6 cellular contexts compared by ENCODE assay signal in the genomic region with DNA sequence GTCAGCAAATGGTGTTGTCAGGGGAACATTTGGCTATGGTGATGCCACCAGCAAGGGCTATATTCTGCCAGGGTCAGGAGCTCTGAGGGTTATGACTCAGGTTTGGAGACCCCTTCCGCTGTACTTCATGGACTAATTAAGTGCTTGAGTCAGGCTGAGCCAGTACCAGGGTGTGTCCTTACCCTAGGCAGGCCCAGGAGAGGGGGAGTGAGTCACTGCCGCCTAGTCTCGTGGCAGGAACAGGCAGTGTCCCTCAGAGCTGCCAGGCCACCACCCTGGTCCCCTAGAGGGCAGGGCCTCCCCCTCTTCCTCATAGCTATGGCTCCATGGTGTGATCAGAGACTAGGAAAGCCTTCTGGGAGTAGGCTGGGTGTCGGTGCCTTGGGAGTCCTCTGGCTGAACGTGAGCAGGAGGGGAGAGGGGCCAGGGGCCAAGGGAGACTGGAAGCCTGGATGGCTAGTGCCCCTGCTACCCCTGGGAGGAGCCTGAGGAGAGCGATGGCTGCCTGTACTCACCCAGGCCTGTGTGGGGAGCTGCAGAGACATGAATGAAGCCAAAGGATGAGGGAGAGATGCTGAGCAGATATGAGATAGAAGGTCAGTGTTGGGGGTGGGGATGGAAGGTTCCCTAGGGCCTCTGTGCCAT. TPM values are rescaled to one million over a fixed set of nuclear protein-coding genes. Genes with fewer than 3 reads are reported as not detected.
DNase-seq lines count a peak whose midpoint lies in the region; TF ChIP-seq lines count a peak whose summit lies in the region.

No MANE protein-coding gene starts in this region.

- no peak overlapping the region for H3K9ac ChIP-seq in BLaER1

- peaks cover 42% of the 10 kb centered on the region for H3K36me3 ChIP-seq in BLaER1

- 0 out of 2 replicates have a peak overlapping the region, but pooled peaks have one; percentile 17 for H3K4me2 ChIP-seq in BLaER1

- no peaks in the 10 kb centered on the region for H3K36me3 Mint-ChIP-seq in chondrocyte (ENCODE audit: low read depth)

- H3K27ac ChIP-seq in BLaER1, result 0 out of 2 replicates have a peak overlapping the region, but pooled peaks have one; percentile 9

- H3K27me3 Mint-ChIP-seq in chondrocyte (ENCODE audit: low read depth), result no peaks in the 10 kb centered on the region

- peaks cover 76% of the 10 kb centered on the region for H3K4me1 ChIP-seq in BLaER1

- peak; percentile 62 for TF ChIP-seq CTCF in chondrocyte (IDR thresholded peaks at IDR 0.05)

- no peaks in the 10 kb centered on the region for H3K9me3 Mint-ChIP-seq in chondrocyte (ENCODE audit: low read depth)

- H3K9me3 ChIP-seq in BLaER1, result no peaks in the 10 kb centered on the region

- no peaks in the 10 kb centered on the region for H3K27me3 ChIP-seq in BLaER1

- H3K4me3 Mint-ChIP-seq in chondrocyte (ENCODE audit: unreplicated experiment), result no peak overlapping the region

- intact Hi-C loops in posterior vena cava (cut with DNase I), result no loop called here

- peaks cover 100% of the 10 kb centered on the region for H4K20me1 ChIP-seq in BLaER1

- H3K4me3 ChIP-seq in BLaER1, result no peak overlapping the region

- peak; percentile 22 to 55 for DNase-seq in Kasumi-1 (lab: John Stamatoyannopoulos, UW)
- no peak for DNase-seq in chondrocyte (ENCODE audit: low spot score)
- peak; percentile 84 for DNase-seq in posterior vena cava (ENCODE audit: low spot score)
- DNase-seq in activated CD4-positive, CD25-positive, alpha-beta regulatory T cell treated with anti-CD3 and anti-CD28 coated beads, Interleukin-2, amount 50 U/mL, for 72 hours, result no peak
- DNase-seq in NCI-H2171 treated with DMSO at 0.1 percent for 48 hours (lab: John Stamatoyannopoulos, UW), result no peak

- H3K4me1 Mint-ChIP-seq in chondrocyte (ENCODE audit: low read depth), result peaks cover 27% of the 10 kb centered on the region

- H3K27ac Mint-ChIP-seq in chondrocyte (ENCODE audit: unreplicated experiment), result peak overlapping the region; percentile 63

RNA-seq across cellular contexts. Expression of a gene that starts 10.6 kb away (rescaled TPM):
- total RNA-seq in chondrocyte (13.6 to 21.2 TPM (median 20.9 TPM) in 3 replicates), posterior vena cava (10 to 100 TPM; 21.8 to 32.9 TPM)

RNA-seq across cellular contexts. Expression of a gene that starts 16.0 kb away (rescaled TPM):
- total RNA-seq in chondrocyte, result 0.85 to 1.8 TPM (median 1.8 TPM) in 3 replicates
- total RNA-seq in posterior vena cava, result 10 to 100 TPM in 1 of 2 donors, 1 to 10 TPM in 1; 8.6 to 12.5 TPM

RNA-seq across cellular contexts. Expression of a gene that starts 47.2 kb away (rescaled TPM):
- 0.15 to 0.25 TPM (median 0.17 TPM) in 3 replicates for total RNA-seq in chondrocyte
- 1 to 10 TPM in 1 of 2 donors, under 1 TPM in 1; 0.60 to 2.4 TPM for total RNA-seq in posterior vena cava

RNA-seq across cellular contexts. Expression of a gene that starts 58.2 kb away (rescaled TPM):
- total RNA-seq in chondrocyte (15.1 to 20.1 TPM (median 15.2 TPM) in 3 replicates), posterior vena cava (10 to 100 TPM; 10.9 to 12.6 TPM)

RNA-seq across cellular contexts. Expression of a gene that starts 60.0 kb away (rescaled TPM):
- total RNA-seq in chondrocyte (3.2 to 5.8 TPM (median 4.4 TPM) in 3 replicates), posterior vena cava (10 to 100 TPM in 1 of 2 donors, 1 to 10 TPM in 1; 9.8 to 11.4 TPM)

Comparison
In these comparisons a context has a peak if more than half of its experiments do, and no peak if none do; other contexts are left out.
1. DNase-seq: peak in Kasumi-1 (2 of 2) and posterior vena cava (single experiment); none in chondrocyte (single experiment), activated CD4-positive, CD25-positive, alpha-beta regulatory T cell treated with anti-CD3 and anti-CD28 coated beads, Interleukin-2, amount 50 U/mL, for 72 hours (single experiment) and NCI-H2171 treated with DMSO at 0.1 percent for 48 hours (single experiment).